In the genomic region with DNA sequence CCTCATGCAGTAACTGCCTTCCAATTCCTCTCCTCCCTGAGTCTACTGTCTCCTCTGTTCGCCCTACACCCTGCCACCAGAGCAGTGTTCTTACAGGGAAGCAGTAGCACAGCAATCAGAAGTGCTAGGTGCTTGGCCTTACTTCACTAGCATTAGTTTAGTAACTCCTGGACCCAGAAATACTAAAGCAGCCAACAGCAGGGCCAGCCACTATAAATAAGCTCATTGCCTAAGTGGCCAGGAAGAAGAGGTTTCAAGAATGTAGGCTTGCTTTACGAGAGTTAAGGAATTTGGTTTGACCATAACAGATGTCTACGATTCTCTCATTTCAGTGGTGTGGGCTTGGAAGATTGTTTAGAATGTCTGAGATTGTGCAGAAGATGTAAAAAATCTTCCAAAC, we compare ENCODE assay signal across 14 cellular contexts.
A peak's percentile ranks its signal among the peaks of the same experiment; 100 is the strongest.
DNase-seq lines count a peak whose midpoint lies in the region; ATAC-seq and TF ChIP-seq lines count a peak whose summit lies in the region.
"Had no signal": no experiment of that assay in that cellular context is flagged by ENCODE, and none has a peak within 500 bp of the region (broad histone marks: within the 10 kb centered on the region; RNA-seq: fewer than 3 reads in every experiment).

No MANE protein-coding gene starts in this region.

- no peaks in the 10 kb centered on the region for H3K9me3 ChIP-seq in right atrium auricular region
- H3K9me3 ChIP-seq in CD4-positive, alpha-beta memory T cell (ENCODE audit: control insufficient read depth in 1 of 2, low read length in 2 of 2) = no peaks in the 10 kb centered on the region

- H3K27me3 ChIP-seq in right atrium auricular region = no peaks in the 10 kb centered on the region
- H3K27me3 ChIP-seq in CD4-positive, alpha-beta memory T cell (ENCODE audit: insufficient read depth, low read length) = no peaks in the 10 kb centered on the region
- H3K27me3 ChIP-seq: dorsolateral prefrontal cortex had no signal

- no peaks in the 10 kb centered on the region for H3K27me3 Mint-ChIP-seq in activated naive CD4-positive, alpha-beta T cell treated with anti-CD3 and anti-CD28 coated beads for 36 hours (ENCODE audit: low read depth)
- peaks cover 0 to 1% of the 10 kb centered on the region in 2 donors for H3K27me3 Mint-ChIP-seq in CD4-positive, alpha-beta memory T cell
- H3K27me3 Mint-ChIP-seq: activated CD4-positive, alpha-beta T cell treated with anti-CD3 and anti-CD28 coated beads, Interleukin-2, amount 10 ng/mL, durations not matched to agents 7 days and 5 days; naive B cell had no signal

- H3K4me3 ChIP-seq in astrocyte of the cerebellum (ENCODE audit: low read depth, low read length) (no peak overlapping the region), right atrium auricular region (no peak overlapping the region)
- no peak overlapping the region for H3K4me3 ChIP-seq in CD4-positive, alpha-beta memory T cell (ENCODE audit: low read length in 2 of 2)
- H3K4me3 ChIP-seq: dorsolateral prefrontal cortex had no signal

- no peak overlapping the region for H3K27ac Mint-ChIP-seq in activated naive CD4-positive, alpha-beta T cell treated with anti-CD3 and anti-CD28 coated beads for 36 hours
- H3K27ac Mint-ChIP-seq in CD4-positive, alpha-beta memory T cell = peak overlapping the region in 1 of 7 donors; percentile 23
- H3K27ac Mint-ChIP-seq: activated CD4-positive, alpha-beta T cell treated with anti-CD3 and anti-CD28 coated beads, Interleukin-2, amount 10 ng/mL, durations not matched to agents 7 days and 5 days had no signal

- no peak for ATAC-seq in HG03439 (IDR thresholded peaks at IDR 0.05; ENCODE audit: unreplicated experiment)
- no peak for ATAC-seq in GM21367 (IDR thresholded peaks at IDR 0.05; ENCODE audit: unreplicated experiment)

- in situ Hi-C loops in astrocyte of the cerebellum (cut with HindIII; ENCODE audit: low sequenced_read_pairs) = no loop called here

- intact Hi-C loops in activated naive CD4-positive, alpha-beta T cell treated with anti-CD3 and anti-CD28 coated beads for 36 hours (cut with micrococcal nuclease) = no loop called here
- intact Hi-C loops in CD4-positive, alpha-beta memory T cell (cut with micrococcal nuclease) = no loop called here

- H3K4me3 Mint-ChIP-seq in activated naive CD4-positive, alpha-beta T cell treated with anti-CD3 and anti-CD28 coated beads for 36 hours = no peak overlapping the region
- no peak overlapping the region for H3K4me3 Mint-ChIP-seq in CD4-positive, alpha-beta memory T cell
- H3K4me3 Mint-ChIP-seq: activated CD4-positive, alpha-beta T cell treated with anti-CD3 and anti-CD28 coated beads, Interleukin-2, amount 10 ng/mL, durations not matched to agents 7 days and 5 days; naive B cell had no signal

- CTCF ChIA-PET in activated naive CD4-positive, alpha-beta T cell treated with anti-CD3 and anti-CD28 coated beads for 36 hours (lab: Charles Lee) = no interaction called here
- CTCF ChIA-PET in CD4-positive, alpha-beta memory T cell (lab: Charles Lee; ENCODE audit: partially characterized antibody) = no interaction called here

- peaks cover 4% of the 10 kb centered on the region for H3K36me3 Mint-ChIP-seq in activated naive CD4-positive, alpha-beta T cell treated with anti-CD3 and anti-CD28 coated beads for 36 hours (ENCODE audit: low read depth)
- peaks cover 29 to 38% of the 10 kb centered on the region in 2 donors for H3K36me3 Mint-ChIP-seq in CD4-positive, alpha-beta memory T cell
- H3K36me3 Mint-ChIP-seq: naive B cell had no signal

- peaks cover 0 to 27% of the 10 kb centered on the region in 2 donors for H3K4me1 ChIP-seq in right atrium auricular region
- no peaks in the 10 kb centered on the region for H3K4me1 ChIP-seq in CD4-positive, alpha-beta memory T cell (ENCODE audit: insufficient read depth, low read length)

- POLR2A ChIA-PET in CD4-positive, alpha-beta memory T cell (lab: Charles Lee; ENCODE audit: partially characterized antibody) = no interaction called here

- DNase-seq in H4 (ENCODE audit: low spot score) = peak; percentile 89
- peak; percentile 75 for DNase-seq in astrocyte of the cerebellum (ENCODE audit: low read depth)
- no peak for DNase-seq in right atrium auricular region (ENCODE audit: low spot score)
- peak; percentile 57 for DNase-seq in stromal cell of bone marrow (ENCODE audit: low read depth)
- no peak for DNase-seq in activated naive CD4-positive, alpha-beta T cell treated with anti-CD3 and anti-CD28 coated beads for 36 hours
- no peak for DNase-seq in CD4-positive, alpha-beta memory T cell
- DNase-seq: activated CD4-positive, alpha-beta T cell treated with anti-CD3 and anti-CD28 coated beads, Interleukin-2, amount 10 ng/mL, durations not matched to agents 7 days and 5 days; activated naive CD4-positive, alpha-beta T cell; DMS53; dorsolateral prefrontal cortex; naive B cell; NCI-H1417 treated with DMSO at 0.1 percent for 48 hours had no signal

- H3K4me1 Mint-ChIP-seq in activated naive CD4-positive, alpha-beta T cell treated with anti-CD3 and anti-CD28 coated beads for 36 hours (ENCODE audit: low read depth) = no peaks in the 10 kb centered on the region
- no peaks in the 10 kb centered on the region for H3K4me1 Mint-ChIP-seq in CD4-positive, alpha-beta memory T cell
- H3K4me1 Mint-ChIP-seq: activated CD4-positive, alpha-beta T cell treated with anti-CD3 and anti-CD28 coated beads, Interleukin-2, amount 10 ng/mL, durations not matched to agents 7 days and 5 days; naive B cell had no signal

- H3K9me3 Mint-ChIP-seq in activated naive CD4-positive, alpha-beta T cell treated with anti-CD3 and anti-CD28 coated beads for 36 hours = no peaks in the 10 kb centered on the region
- no peaks in the 10 kb centered on the region for H3K9me3 Mint-ChIP-seq in CD4-positive, alpha-beta memory T cell
- H3K9me3 Mint-ChIP-seq: activated CD4-positive, alpha-beta T cell treated with anti-CD3 and anti-CD28 coated beads, Interleukin-2, amount 10 ng/mL, durations not matched to agents 7 days and 5 days; naive B cell had no signal

- peaks cover 41% of the 10 kb centered on the region for H3K36me3 ChIP-seq in right atrium auricular region
- H3K36me3 ChIP-seq in CD4-positive, alpha-beta memory T cell (ENCODE audit: insufficient read depth, low read length) = no peaks in the 10 kb centered on the region

- peak overlapping the region; percentile 63 to 83 for H3K27ac ChIP-seq in right atrium auricular region
- H3K27ac ChIP-seq in CD4-positive, alpha-beta memory T cell (ENCODE audit: low read depth, low read length) = no peak overlapping the region
- H3K27ac ChIP-seq: dorsolateral prefrontal cortex had no signal

- TF ChIP-seq CTCF in astrocyte of the cerebellum (IDR thresholded peaks at IDR 0.05; ENCODE audit: low read depth, low read length, missing control alignments) = no peak
- TF ChIP-seq CTCF in right atrium auricular region (IDR thresholded peaks at IDR 0.05) = no peak

Comparison
In these comparisons a context has a peak if more than half of its experiments do, and no peak if none do; other contexts are left out.
1. DNase-seq: peak in H4 (single experiment), astrocyte of the cerebellum (single experiment) and stromal cell of bone marrow (single experiment); none in right atrium auricular region (single experiment), activated naive CD4-positive, alpha-beta T cell treated with anti-CD3 and anti-CD28 coated beads for 36 hours (single experiment) and CD4-positive, alpha-beta memory T cell (0 of 5).